ENCODE assay signal across 1 cellular context in genomic region chr10:95907454-95908253, GRCh38.
TF ChIP-seq lines count a peak whose summit lies in the region.

TSS of gene CC2D2B (plus strand) at chr10:95907975. CDS start at chr10:95911324, 3,349 bp downstream.

TF ChIP-seq in K562, 482 proteins besides CTCF, POLR2A, EP300 and RAD21 (continued from another document and continues in another):
- TF ChIP-seq ATF6 (CRISPR knock-in tag; IDR thresholded peaks at IDR 0.05) (peak; percentile 43; the same call in 1 of the 2 replicates), ATF1 (CRISPR knock-in tag; IDR thresholded peaks at IDR 0.05) (no peak), ATF1 (tag; IDR thresholded peaks at IDR 0.05) (peak; percentile 50; the same call in 1 of the 2 replicates), CREB3 (tag; conservative IDR thresholded peaks at IDR 0.05; ENCODE audit: low read depth) (no peak), TBP (optimal IDR thresholded peaks at IDR 0.05; ENCODE audit: low read depth, low read length) (peak; percentile 51), ZNF12 (CRISPR knock-in tag; IDR thresholded peaks at IDR 0.05) (peak; percentile 72), ARID4B (CRISPR knock-in tag; IDR thresholded peaks at IDR 0.05) (peak; percentile 64), PHB2 (IDR thresholded peaks at IDR 0.05; ENCODE audit: low read depth) (no peak), TEAD4 (IDR thresholded peaks at IDR 0.05; ENCODE audit: low read length) (peak; percentile 4; the same call in 1 of the 2 replicates), TEAD4 (CRISPR knock-in tag; IDR thresholded peaks at IDR 0.05; ENCODE audit: borderline replicate concordance) (0 out of 2 replicates have a peak, but pooled peaks have one; percentile 18), MEIS2 (IDR thresholded peaks at IDR 0.05; ENCODE audit: partially characterized antibody) (peak; percentile 35), ZNF263 (CRISPR knock-in tag; IDR thresholded peaks at IDR 0.05; ENCODE audit: borderline replicate concordance) (no peak), SAP30 (IDR thresholded peaks at IDR 0.05; ENCODE audit: borderline replicate concordance, insufficient read depth, low read depth, low read length, poor library complexity, severe bottlenecking) (peak; percentile 27), TAF15 (IDR thresholded peaks at IDR 0.05; ENCODE audit: low read depth, low read length) (no peak), NR4A1 (CRISPR knock-in tag; IDR thresholded peaks at IDR 0.05) (no peak), NR4A1 (tag; IDR thresholded peaks at IDR 0.05) (no peak), BHLHE40 (IDR thresholded peaks at IDR 0.05; ENCODE audit: low read length) (no peak), ZNF232 (CRISPR knock-in tag; IDR thresholded peaks at IDR 0.05) (0 out of 2 replicates have a peak, but pooled peaks have one; percentile 33), ASH1L (IDR thresholded peaks at IDR 0.05; ENCODE audit: borderline replicate concordance, low read depth, partially characterized antibody) (no peak), PPARD (CRISPR knock-in tag; IDR thresholded peaks at IDR 0.05) (no peak), PREB (CRISPR knock-in tag; IDR thresholded peaks at IDR 0.05) (peak; percentile 35; the same call in 1 of the 2 replicates), TEAD1 (CRISPR knock-in tag; IDR thresholded peaks at IDR 0.05) (no peak), BCLAF1 (IDR thresholded peaks at IDR 0.05; ENCODE audit: borderline replicate concordance in 1 of 2, control insufficient read depth in 1 of 2, low read depth in 2 of 2, low read length in 1 of 2) (no peak), HLTF (IDR thresholded peaks at IDR 0.05) (no peak), SIX5 (IDR thresholded peaks at IDR 0.05; ENCODE audit: borderline replicate concordance in 1 of 2, insufficient read depth in 1 of 2, low read depth in 1 of 2, low read length in 2 of 2) (peak; percentile 58 to 66; a peak in 3 of 4 replicates), NRF1 (conservative IDR thresholded peaks at IDR 0.05 in 1 of 2, IDR thresholded peaks at IDR 0.05 in 1 of 2) (peak; percentile 95 to 96), YBX1 (IDR thresholded peaks at IDR 0.05) (no peak), ZNF431 (CRISPR knock-in tag; IDR thresholded peaks at IDR 0.05) (0 out of 2 replicates have a peak, but pooled peaks have one; percentile 13), NEUROD1 (IDR thresholded peaks at IDR 0.05; ENCODE audit: borderline replicate concordance, low read depth, low read length, partially characterized antibody) (no peak), MIER1 (IDR thresholded peaks at IDR 0.05; ENCODE audit: low read depth) (no peak), SREBF1 (IDR thresholded peaks at IDR 0.05; ENCODE audit: borderline replicate concordance, low read depth, low read length) (no peak), RBFOX2 (IDR thresholded peaks at IDR 0.05; ENCODE audit: low read depth, low read length) (peak; percentile 70), GTF2B (IDR thresholded peaks at IDR 0.05; ENCODE audit: extremely low read depth, insufficient read length) (no peak), DIDO1 (tag; IDR thresholded peaks at IDR 0.05; ENCODE audit: low read depth) (0 out of 2 replicates have a peak, but pooled peaks have one; percentile 15), PHB (CRISPR knock-in tag; IDR thresholded peaks at IDR 0.05) (no peak), MTA3 (IDR thresholded peaks at IDR 0.05; ENCODE audit: borderline replicate concordance) (peak; percentile 31; the same call in 1 of the 2 replicates), HCFC1 (IDR thresholded peaks at IDR 0.05; ENCODE audit: low read depth, low read length) (peak; percentile 88), CBX1 (IDR thresholded peaks at IDR 0.05; ENCODE audit: low read depth) (0 out of 2 replicates have a peak, but pooled peaks have one; percentile 7), GTF2F1 (IDR thresholded peaks at IDR 0.05; ENCODE audit: low read depth, low read length) (no peak), BACH1 (tag; IDR thresholded peaks at IDR 0.05) (no peak), ZNF143 (CRISPR knock-in tag; IDR thresholded peaks at IDR 0.05) (peak; percentile 88), ETS1 (conservative IDR thresholded peaks at IDR 0.05; ENCODE audit: control insufficient read depth, low read depth, low read length) (peak; percentile 59; the same call in 1 of the 2 replicates), STAG1 (CRISPR knock-in tag; IDR thresholded peaks at IDR 0.05; ENCODE audit: borderline replicate concordance) (no peak), ZNF316 (IDR thresholded peaks at IDR 0.05) (no peak), ZNF75A (CRISPR knock-in tag; IDR thresholded peaks at IDR 0.05) (no peak), ZBTB7A (IDR thresholded peaks at IDR 0.05; ENCODE audit: borderline replicate concordance, control insufficient read depth, low read depth, low read length) (peak; percentile 53; the same call in 1 of the 2 replicates), ZNF277 (CRISPR knock-in tag; IDR thresholded peaks at IDR 0.05; ENCODE audit: borderline replicate concordance) (no peak), ATF4 (CRISPR knock-in tag; IDR thresholded peaks at IDR 0.05) (no peak)
- TF ChIP-seq, protein P1, sequence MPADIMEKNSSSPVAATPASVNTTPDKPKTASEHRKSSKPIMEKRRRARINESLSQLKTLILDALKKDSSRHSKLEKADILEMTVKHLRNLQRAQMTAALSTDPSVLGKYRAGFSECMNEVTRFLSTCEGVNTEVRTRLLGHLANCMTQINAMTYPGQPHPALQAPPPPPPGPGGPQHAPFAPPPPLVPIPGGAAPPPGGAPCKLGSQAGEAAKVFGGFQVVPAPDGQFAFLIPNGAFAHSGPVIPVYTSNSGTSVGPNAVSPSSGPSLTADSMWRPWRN (IDR thresholded peaks at IDR 0.05; ENCODE audit: low read depth) = no peak
